In the genomic region with DNA sequence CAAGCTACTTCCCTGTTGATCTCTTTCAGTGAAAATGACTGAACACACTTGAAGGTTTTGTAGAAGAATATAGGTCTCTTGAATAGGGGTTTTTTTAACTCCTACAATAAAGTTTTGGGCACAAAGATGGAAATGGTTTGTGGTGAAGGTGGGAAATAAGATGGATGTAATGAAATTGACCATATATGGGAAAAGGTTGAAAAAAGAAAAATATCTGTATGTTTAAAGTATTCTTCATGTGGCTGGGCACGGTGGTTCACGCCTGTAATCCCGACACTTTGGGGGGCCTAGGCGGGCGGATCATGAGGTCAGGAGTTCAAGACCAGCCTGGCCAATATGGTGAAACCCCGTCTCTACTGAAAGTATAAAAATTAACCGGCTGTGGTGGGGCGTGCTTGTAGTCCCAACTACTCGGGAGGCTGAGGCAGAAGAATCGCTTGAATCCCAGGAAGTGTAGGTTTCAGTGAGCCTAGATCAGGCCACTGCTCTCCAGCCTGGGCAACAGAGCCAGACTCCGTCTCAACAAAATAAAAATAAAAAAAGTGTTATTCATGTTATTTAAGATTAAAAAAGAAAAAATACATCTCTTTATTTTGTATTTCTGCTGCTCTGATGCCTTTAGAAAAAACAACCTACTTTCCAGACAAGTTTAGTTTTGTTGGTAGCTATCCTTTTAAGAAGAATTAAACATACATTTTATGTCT, we compare ENCODE assay signal across 11 cellular contexts. TPM values are rescaled to one million over a fixed set of nuclear protein-coding genes. Genes with fewer than 3 reads are reported as not detected.
A peak's percentile ranks its signal among the peaks of the same experiment; 100 is the strongest.
DNase-seq lines count a peak whose midpoint lies in the region; ATAC-seq and TF ChIP-seq lines count a peak whose summit lies in the region.
"Had no signal": no experiment of that assay in that cellular context is flagged by ENCODE, and none has a peak within 500 bp of the region (broad histone marks: within the 10 kb centered on the region; RNA-seq: fewer than 3 reads in every experiment).

No MANE protein-coding gene starts in this region.

- peak overlapping the region; percentile 99 for H3K27ac Mint-ChIP-seq in activated T-cell treated with anti-CD3 and anti-CD28 coated beads, Interleukin-2, amount 50 U/mL, for 72 hours
- peak overlapping the region in 2 of 10 donors; percentile 11 to 88 for H3K27ac Mint-ChIP-seq in naive thymus-derived CD8-positive, alpha-beta T cell
- H3K27ac Mint-ChIP-seq: T-helper 1 cell treated with Interleukin-12 subunit alpha and Interleukin-12 subunit beta and Interleukin-4 antibody, amounts not matched to agents 30 μg/mL and 1 μg/mL, for 36 hours had no signal

- peaks cover 70% of the 10 kb centered on the region for H3K79me2 ChIP-seq in DND-41 (ENCODE audit: insufficient read depth, low read length)
- peaks cover 71% of the 10 kb centered on the region for H3K79me2 ChIP-seq in HCT116 (ENCODE audit: insufficient read depth, low read length)

- H3K9me2 ChIP-seq in HCT116 (ENCODE audit: insufficient read depth), result no peaks in the 10 kb centered on the region

- no peak overlapping the region for H2AFZ ChIP-seq in DND-41 (ENCODE audit: low read depth, low read length)
- H2AFZ ChIP-seq in HCT116 (ENCODE audit: low read depth, low read length, poor library complexity, severe bottlenecking), result no peak overlapping the region

- H3K27me3 Mint-ChIP-seq in activated T-cell treated with anti-CD3 and anti-CD28 coated beads, Interleukin-2, amount 50 U/mL, for 72 hours (ENCODE audit: low read depth), result no peaks in the 10 kb centered on the region
- no peaks in the 10 kb centered on the region for H3K27me3 Mint-ChIP-seq in naive thymus-derived CD8-positive, alpha-beta T cell

- RAD21 ChIA-PET in HCT116 (lab: Charles Lee; ENCODE audit: low non-redundant PET in 1 of 2, low total read pairs in 2 of 2, uncharacterized antibody in 2 of 2, unreplicated experiment in 2 of 2), result no interaction called here

- TF ChIP-seq RAD21 in HCT116 (IDR thresholded peaks at IDR 0.05; ENCODE audit: low read depth), result no peak

- no peaks in the 10 kb centered on the region for H3K9me3 ChIP-seq in DND-41 (ENCODE audit: insufficient read depth, low read length, severe bottlenecking)
- no peaks in the 10 kb centered on the region for H3K9me3 ChIP-seq in HCT116 (ENCODE audit: control insufficient read depth in 1 of 2, insufficient read depth in 1 of 2, low read depth in 1 of 2, low read length in 2 of 2)
- H3K9me3 ChIP-seq: colonic mucosa had no signal

- intact Hi-C loops in HCT116 (cut with micrococcal nuclease), result no loop called here

- H3K9ac ChIP-seq in DND-41 (ENCODE audit: low read depth, low read length) (peak overlapping the region; percentile 71), HCT116 (ENCODE audit: low read length) (peak overlapping the region; percentile 84; the same call in 1 of the 2 replicates)

- ATAC-seq in DND-41 (ENCODE audit: insufficient read depth, low read depth), result no peak
- ATAC-seq in HCT116, result no peak
- ATAC-seq in activated T-cell treated with anti-CD3 and anti-CD28 coated beads, Interleukin-2, amount 50 U/mL, for 72 hours (replicated peaks in 1 of 2), result no peak
- no peak for ATAC-seq in naive thymus-derived CD8-positive, alpha-beta T cell

- POLR2A ChIA-PET in HCT116 (lab: Charles Lee), result no interaction called here
- POLR2A ChIA-PET in naive thymus-derived CD8-positive, alpha-beta T cell (lab: Charles Lee), result interaction anchor here (0.7 to 1.7 kb wide), 2 partner anchors 20 to 23 kb away, joined by 3 to 10 read pairs; a partner anchor contains a TSS

- H3K27me3 ChIP-seq in DND-41 (ENCODE audit: insufficient read depth, low read length, poor library complexity) (no peaks in the 10 kb centered on the region), HCT116 (ENCODE audit: insufficient read depth, low read length) (no peaks in the 10 kb centered on the region)
- H3K27me3 ChIP-seq: colonic mucosa had no signal

- H3K4me2 ChIP-seq in DND-41 (ENCODE audit: insufficient read depth, low read length) (peak overlapping the region; percentile 69), HCT116 (ENCODE audit: low read length) (peak overlapping the region; percentile 90)

- H3K4me1 ChIP-seq in DND-41 (ENCODE audit: insufficient read depth, low read length) (peaks cover 37% of the 10 kb centered on the region), HCT116 (ENCODE audit: control insufficient read depth in 1 of 2, insufficient read depth in 2 of 2, low read length in 2 of 2) (peaks cover 3 to 36% of the 10 kb centered on the region in 2 experiments; a peak in 3 of 4 replicates)

- BruUV-seq in HCT116 (replicated peaks; lab: Mats Ljungman, UMichigan), result no TSS peak

- H3K4me1 Mint-ChIP-seq in activated T-cell treated with anti-CD3 and anti-CD28 coated beads, Interleukin-2, amount 50 U/mL, for 72 hours (ENCODE audit: low read depth), result peaks cover 28% of the 10 kb centered on the region
- peaks cover 3 to 41% (median 30%) of the 10 kb centered on the region in 4 donors for H3K4me1 Mint-ChIP-seq in naive thymus-derived CD8-positive, alpha-beta T cell

- CTCF ChIA-PET in HCT116 (lab: Charles Lee), result interaction anchor here (0.8 kb wide), 1 partner anchor 9 kb away, joined by 4 read pairs; no protein-coding TSS in a partner anchor

- H3K9me3 Mint-ChIP-seq in activated T-cell treated with anti-CD3 and anti-CD28 coated beads, Interleukin-2, amount 50 U/mL, for 72 hours, result no peaks in the 10 kb centered on the region
- no peaks in the 10 kb centered on the region for H3K9me3 Mint-ChIP-seq in naive thymus-derived CD8-positive, alpha-beta T cell
- H3K9me3 Mint-ChIP-seq: T-helper 1 cell treated with Interleukin-12 subunit alpha and Interleukin-12 subunit beta and Interleukin-4 antibody, amounts not matched to agents 30 μg/mL and 1 μg/mL, for 36 hours had no signal

- no peak for TF ChIP-seq POLR2A in HCT116 (IDR thresholded peaks at IDR 0.05; ENCODE audit: borderline replicate concordance, extremely low read depth, insufficient read depth, insufficient read length)

- DNase-seq in DND-41 (no peak), HCT116 (ENCODE audit: low read depth, low spot score) (no peak), NCI-H69 (lab: John Stamatoyannopoulos, UW) (no peak), NCI-H2081 (lab: John Stamatoyannopoulos, UW) (no peak), EL (no peak), NCI-H1092 treated with DMSO at 0.1 percent for 48 hours (lab: John Stamatoyannopoulos, UW) (no peak)
- DNase-seq in activated T-cell treated with anti-CD3 and anti-CD28 coated beads, Interleukin-2, amount 50 U/mL, for 72 hours, result no peak
- DNase-seq in naive thymus-derived CD8-positive, alpha-beta T cell, result no peak
- DNase-seq: colonic mucosa, hippocampal formation had no signal

- no peaks in the 10 kb centered on the region for H3K36me3 Mint-ChIP-seq in activated T-cell treated with anti-CD3 and anti-CD28 coated beads, Interleukin-2, amount 50 U/mL, for 72 hours (ENCODE audit: insufficient read depth in 2 of 2)
- H3K36me3 Mint-ChIP-seq in naive thymus-derived CD8-positive, alpha-beta T cell, result peaks cover 0 to 4% (median 3%) of the 10 kb centered on the region in 3 donors

- H4K20me1 ChIP-seq in DND-41 (ENCODE audit: insufficient read depth, low read length), result peaks cover 34% of the 10 kb centered on the region; the same call in 1 of the 2 replicates
- H4K20me1 ChIP-seq in HCT116 (ENCODE audit: insufficient read depth), result peaks cover 14% of the 10 kb centered on the region; the same call in 1 of the 2 replicates

- TF ChIP-seq CTCF in DND-41 (IDR thresholded peaks at IDR 0.05; ENCODE audit: borderline replicate concordance, extremely low read depth, low read length, poor library complexity, severe bottlenecking) (no peak), HCT116 (IDR thresholded peaks at IDR 0.05 in 2 of 3, conservative IDR thresholded peaks at IDR 0.05 in 1 of 3; ENCODE audit: borderline replicate concordance in 1 of 3, insufficient read depth in 1 of 3, low read depth in 2 of 3, low read length in 2 of 3) (no peak)

- peak overlapping the region; percentile 72 to 96 for H3K4me3 Mint-ChIP-seq in activated T-cell treated with anti-CD3 and anti-CD28 coated beads, Interleukin-2, amount 50 U/mL, for 72 hours
- H3K4me3 Mint-ChIP-seq in naive thymus-derived CD8-positive, alpha-beta T cell, result peak overlapping the region in 8 of 10 donors; percentile 33 to 67 (median 56)

- H3K27ac ChIP-seq in DND-41 (ENCODE audit: low read length) (no peak overlapping the region), HCT116 (ENCODE audit: low read depth, low read length) (no peak overlapping the region)
- H3K27ac ChIP-seq: colonic mucosa had no signal

- H3K4me3 ChIP-seq in DND-41 (ENCODE audit: low read depth in 1 of 2, low read length in 2 of 2) (peak overlapping the region in 1 of 2 experiments; percentile 76; a peak in 3 of 4 replicates), HCT116 (replicated peaks in 1 of 2; ENCODE audit: low read depth in 1 of 2, low read length in 2 of 2) (peak overlapping the region in 1 of 2 experiments; percentile 92; a peak in 2 of 4 replicates)
- H3K4me3 ChIP-seq: colonic mucosa had no signal

- H3K36me3 ChIP-seq in DND-41 (ENCODE audit: insufficient read depth, low read length), result no peaks in the 10 kb centered on the region; the same call in none of the 2 replicates
- no peaks in the 10 kb centered on the region for H3K36me3 ChIP-seq in HCT116 (ENCODE audit: control insufficient read depth in 1 of 2, insufficient read depth in 2 of 2, low read length in 2 of 2)
- H3K36me3 ChIP-seq: colonic mucosa had no signal

RNA-seq across cellular contexts. Expression of a gene that starts 2.2 kb away (rescaled TPM):
- 15.2 TPM for total RNA-seq in HCT116 (2021; ENCODE audit: unreplicated experiment)
- 9.7 TPM in 2 replicates for polyA plus RNA-seq in HCT116 (2012)
- 10 to 100 TPM; 24.3 to 24.7 TPM for total RNA-seq in activated T-cell treated with anti-CD3 and anti-CD28 coated beads, Interleukin-2, amount 50 U/mL, for 72 hours
- 10 to 100 TPM; 31.5 to 34.7 TPM for total RNA-seq in naive thymus-derived CD8-positive, alpha-beta T cell
- 1 to 10 TPM; 5.7 to 7.5 (median 6.6) TPM for polyA plus RNA-seq in naive thymus-derived CD8-positive, alpha-beta T cell

RNA-seq across cellular contexts. Expression of a gene that starts 23.2 kb away (rescaled TPM):
- total RNA-seq in HCT116 (2021; ENCODE audit: unreplicated experiment), result 171 TPM
- 108 and 110 TPM in 2 replicates for polyA plus RNA-seq in HCT116 (2012)
- total RNA-seq in activated T-cell treated with anti-CD3 and anti-CD28 coated beads, Interleukin-2, amount 50 U/mL, for 72 hours, result 100 to 1,000 TPM; 150 to 191 TPM
- 100 to 1,000 TPM; 178 to 187 TPM for total RNA-seq in naive thymus-derived CD8-positive, alpha-beta T cell
- 100 to 1,000 TPM in 2 of 3 donors, 10 to 100 TPM in 1; 72.5 to 133 (median 110) TPM for polyA plus RNA-seq in naive thymus-derived CD8-positive, alpha-beta T cell
